In genomic region chr17:48908047-48908843, GRCh38 we compare ENCODE assay signal across 1 cellular context.
TF ChIP-seq lines count a peak whose summit lies in the region.

Gene UBE2Z, plus strand, starts transcription at chr17:48908407. Its CDS starts 97 bp downstream, at chr17:48908504.

TF ChIP-seq in K562, 482 proteins besides CTCF, POLR2A, EP300 and RAD21 (continued from another document and continues in another):
- TF ChIP-seq GABPB2 (CRISPR knock-in tag; conservative IDR thresholded peaks at IDR 0.05): no peak
- peak; percentile 61 for TF ChIP-seq CBX1 (IDR thresholded peaks at IDR 0.05; ENCODE audit: low read depth)
- TF ChIP-seq, protein P1, sequence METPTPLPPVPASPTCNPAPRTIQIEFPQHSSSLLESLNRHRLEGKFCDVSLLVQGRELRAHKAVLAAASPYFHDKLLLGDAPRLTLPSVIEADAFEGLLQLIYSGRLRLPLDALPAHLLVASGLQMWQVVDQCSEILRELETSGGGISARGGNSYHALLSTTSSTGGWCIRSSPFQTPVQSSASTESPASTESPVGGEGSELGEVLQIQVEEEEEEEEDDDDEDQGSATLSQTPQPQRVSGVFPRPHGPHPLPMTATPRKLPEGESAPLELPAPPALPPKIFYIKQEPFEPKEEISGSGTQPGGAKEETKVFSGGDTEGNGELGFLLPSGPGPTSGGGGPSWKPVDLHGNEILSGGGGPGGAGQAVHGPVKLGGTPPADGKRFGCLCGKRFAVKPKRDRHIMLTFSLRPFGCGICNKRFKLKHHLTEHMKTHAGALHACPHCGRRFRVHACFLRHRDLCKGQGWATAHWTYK (CRISPR knock-in tag; IDR thresholded peaks at IDR 0.05): no peak
- TF ChIP-seq EWSR1 (IDR thresholded peaks at IDR 0.05; ENCODE audit: borderline replicate concordance, low read depth, partially characterized antibody): no peak
- TF ChIP-seq, protein P2, sequence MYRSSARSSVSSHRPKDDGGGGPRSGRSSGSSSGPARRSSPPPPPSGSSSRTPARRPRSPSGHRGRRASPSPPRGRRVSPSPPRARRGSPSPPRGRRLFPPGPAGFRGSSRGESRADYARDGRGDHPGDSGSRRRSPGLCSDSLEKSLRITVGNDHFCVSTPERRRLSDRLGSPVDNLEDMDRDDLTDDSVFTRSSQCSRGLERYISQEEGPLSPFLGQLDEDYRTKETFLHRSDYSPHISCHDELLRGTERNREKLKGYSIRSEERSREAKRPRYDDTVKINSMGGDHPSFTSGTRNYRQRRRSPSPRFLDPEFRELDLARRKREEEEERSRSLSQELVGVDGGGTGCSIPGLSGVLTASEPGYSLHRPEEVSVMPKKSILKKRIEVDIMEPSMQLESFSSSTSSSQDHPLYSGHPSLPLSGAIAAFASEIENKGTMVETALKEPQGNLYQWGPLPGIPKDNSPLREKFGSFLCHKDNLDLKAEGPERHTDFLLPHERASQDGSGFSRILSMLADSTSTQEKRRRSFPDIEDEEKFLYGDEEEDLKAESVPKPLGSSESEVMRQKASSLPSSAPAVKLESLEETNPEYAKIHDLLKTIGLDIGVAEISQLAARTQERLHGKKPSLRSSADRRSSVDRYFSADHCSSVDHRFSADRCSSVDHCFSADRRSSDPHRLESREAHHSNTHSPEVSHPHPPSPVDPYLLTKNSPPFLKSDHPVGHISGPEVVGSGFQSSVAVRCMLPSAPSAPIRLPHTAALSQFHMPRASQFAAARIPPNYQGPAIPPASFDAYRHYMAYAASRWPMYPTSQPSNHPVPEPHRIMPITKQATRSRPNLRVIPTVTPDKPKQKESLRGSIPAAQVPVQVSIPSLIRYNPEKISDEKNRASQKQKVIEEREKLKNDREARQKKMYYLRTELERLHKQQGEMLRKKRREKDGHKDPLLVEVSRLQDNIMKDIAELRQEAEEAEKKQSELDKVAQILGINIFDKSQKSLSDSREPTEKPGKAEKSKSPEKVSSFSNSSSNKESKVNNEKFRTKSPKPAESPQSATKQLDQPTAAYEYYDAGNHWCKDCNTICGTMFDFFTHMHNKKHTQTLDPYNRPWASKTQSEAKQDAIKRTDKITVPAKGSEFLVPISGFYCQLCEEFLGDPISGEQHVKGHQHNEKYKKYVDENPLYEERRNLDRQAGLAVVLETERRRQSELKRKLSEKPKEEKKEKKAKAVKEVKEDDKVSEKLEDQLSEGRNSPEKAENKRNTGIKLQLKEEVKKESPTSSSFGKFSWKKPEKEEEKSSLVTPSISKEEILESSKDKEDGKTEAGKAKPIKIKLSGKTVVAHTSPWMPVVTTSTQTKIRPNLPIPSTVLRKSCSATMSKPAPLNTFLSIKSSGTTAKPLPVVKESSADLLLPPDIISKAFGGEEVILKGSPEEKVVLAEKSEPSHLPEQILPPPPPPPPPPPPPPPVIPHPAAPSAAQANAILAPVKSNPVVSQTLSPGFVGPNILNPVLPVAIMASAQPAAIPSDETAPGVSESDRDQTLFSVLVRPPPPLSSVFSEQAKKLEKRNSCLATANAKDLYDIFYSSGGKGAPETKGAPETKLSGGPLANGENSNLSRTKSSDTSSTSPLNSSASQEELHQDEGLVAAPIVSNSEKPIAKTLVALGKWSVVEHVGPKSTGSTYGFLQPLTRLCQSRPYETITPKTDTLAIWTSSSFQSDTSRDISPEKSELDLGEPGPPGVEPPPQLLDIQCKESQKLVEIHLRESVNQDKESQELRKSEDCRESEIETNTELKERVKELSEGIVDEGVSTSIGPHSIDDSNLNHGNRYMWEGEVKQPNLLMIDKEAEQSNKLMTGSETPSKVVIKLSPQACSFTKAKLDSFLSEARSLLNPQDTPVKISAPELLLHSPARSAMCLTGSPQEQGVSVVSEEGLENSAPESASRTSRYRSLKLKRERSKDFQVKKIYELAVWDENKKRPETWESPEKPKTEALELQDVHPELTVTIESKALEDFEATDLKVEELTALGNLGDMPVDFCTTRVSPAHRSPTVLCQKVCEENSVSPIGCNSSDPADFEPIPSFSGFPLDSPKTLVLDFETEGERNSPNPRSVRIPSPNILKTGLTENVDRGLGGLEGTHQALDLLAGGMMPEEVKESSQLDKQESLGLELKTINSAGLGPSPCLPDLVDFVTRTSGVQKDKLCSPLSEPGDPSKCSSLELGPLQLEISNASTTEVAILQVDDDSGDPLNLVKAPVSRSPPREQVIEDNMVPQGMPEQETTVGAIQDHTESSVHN (IDR thresholded peaks at IDR 0.05; ENCODE audit: borderline replicate concordance in 1 of 2, low read depth in 1 of 2): no peak
- no peak for TF ChIP-seq THRB (CRISPR knock-in tag; conservative IDR thresholded peaks at IDR 0.05)
- no peak for TF ChIP-seq CSDE1 (IDR thresholded peaks at IDR 0.05)
- TF ChIP-seq, protein P3, sequence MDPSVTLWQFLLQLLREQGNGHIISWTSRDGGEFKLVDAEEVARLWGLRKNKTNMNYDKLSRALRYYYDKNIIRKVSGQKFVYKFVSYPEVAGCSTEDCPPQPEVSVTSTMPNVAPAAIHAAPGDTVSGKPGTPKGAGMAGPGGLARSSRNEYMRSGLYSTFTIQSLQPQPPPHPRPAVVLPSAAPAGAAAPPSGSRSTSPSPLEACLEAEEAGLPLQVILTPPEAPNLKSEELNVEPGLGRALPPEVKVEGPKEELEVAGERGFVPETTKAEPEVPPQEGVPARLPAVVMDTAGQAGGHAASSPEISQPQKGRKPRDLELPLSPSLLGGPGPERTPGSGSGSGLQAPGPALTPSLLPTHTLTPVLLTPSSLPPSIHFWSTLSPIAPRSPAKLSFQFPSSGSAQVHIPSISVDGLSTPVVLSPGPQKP (CRISPR knock-in tag; IDR thresholded peaks at IDR 0.05): no peak
- TF ChIP-seq IRF9 (tag; IDR thresholded peaks at IDR 0.05): no peak
- TF ChIP-seq, protein P4, sequence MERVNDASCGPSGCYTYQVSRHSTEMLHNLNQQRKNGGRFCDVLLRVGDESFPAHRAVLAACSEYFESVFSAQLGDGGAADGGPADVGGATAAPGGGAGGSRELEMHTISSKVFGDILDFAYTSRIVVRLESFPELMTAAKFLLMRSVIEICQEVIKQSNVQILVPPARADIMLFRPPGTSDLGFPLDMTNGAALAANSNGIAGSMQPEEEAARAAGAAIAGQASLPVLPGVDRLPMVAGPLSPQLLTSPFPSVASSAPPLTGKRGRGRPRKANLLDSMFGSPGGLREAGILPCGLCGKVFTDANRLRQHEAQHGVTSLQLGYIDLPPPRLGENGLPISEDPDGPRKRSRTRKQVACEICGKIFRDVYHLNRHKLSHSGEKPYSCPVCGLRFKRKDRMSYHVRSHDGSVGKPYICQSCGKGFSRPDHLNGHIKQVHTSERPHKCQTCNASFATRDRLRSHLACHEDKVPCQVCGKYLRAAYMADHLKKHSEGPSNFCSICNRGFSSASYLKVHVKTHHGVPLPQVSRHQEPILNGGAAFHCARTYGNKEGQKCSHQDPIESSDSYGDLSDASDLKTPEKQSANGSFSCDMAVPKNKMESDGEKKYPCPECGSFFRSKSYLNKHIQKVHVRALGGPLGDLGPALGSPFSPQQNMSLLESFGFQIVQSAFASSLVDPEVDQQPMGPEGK (CRISPR knock-in tag; IDR thresholded peaks at IDR 0.05; ENCODE audit: borderline replicate concordance): no peak
- peak; percentile 62; the same call in 1 of the 2 replicates for TF ChIP-seq SIN3B (IDR thresholded peaks at IDR 0.05; ENCODE audit: low read depth)
- TF ChIP-seq THAP7 (CRISPR knock-in tag; IDR thresholded peaks at IDR 0.05): no peak
- TF ChIP-seq ZNF740 (CRISPR knock-in tag; IDR thresholded peaks at IDR 0.05): peak; percentile 86
- TF ChIP-seq ZNF740 (tag; IDR thresholded peaks at IDR 0.05): peak in 1 of 2 experiments; percentile 70; a peak in 1 of 4 replicates
- TF ChIP-seq ZNF766 (CRISPR knock-in tag; conservative IDR thresholded peaks at IDR 0.05): 0 out of 2 replicates have a peak, but pooled peaks have one; percentile 31
- TF ChIP-seq NFATC3 (IDR thresholded peaks at IDR 0.05): peak; percentile 60; the same call in 1 of the 2 replicates
- peak; percentile 72 for TF ChIP-seq DPF2 (IDR thresholded peaks at IDR 0.05)
- no peak for TF ChIP-seq RBM14 (IDR thresholded peaks at IDR 0.05; ENCODE audit: borderline replicate concordance, insufficient read depth, low read depth, low read length)
- no peak for TF ChIP-seq GTF2A2 (tag; IDR thresholded peaks at IDR 0.05)
- no peak for TF ChIP-seq CBX3 (IDR thresholded peaks at IDR 0.05; ENCODE audit: borderline replicate concordance in 1 of 2, low read length in 2 of 2)
- TF ChIP-seq, protein P5, sequence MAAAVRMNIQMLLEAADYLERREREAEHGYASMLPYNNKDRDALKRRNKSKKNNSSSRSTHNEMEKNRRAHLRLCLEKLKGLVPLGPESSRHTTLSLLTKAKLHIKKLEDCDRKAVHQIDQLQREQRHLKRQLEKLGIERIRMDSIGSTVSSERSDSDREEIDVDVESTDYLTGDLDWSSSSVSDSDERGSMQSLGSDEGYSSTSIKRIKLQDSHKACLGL (CRISPR knock-in tag; IDR thresholded peaks at IDR 0.05; ENCODE audit: borderline replicate concordance, poor library complexity, severe bottlenecking): no peak
- TF ChIP-seq CXXC5 (CRISPR knock-in tag; IDR thresholded peaks at IDR 0.05): peak; percentile 78
- no peak for TF ChIP-seq MECOM (CRISPR knock-in tag; IDR thresholded peaks at IDR 0.05)
- no peak for TF ChIP-seq KDM2B (CRISPR knock-in tag; IDR thresholded peaks at IDR 0.05)
- no peak for TF ChIP-seq WHSC1 (IDR thresholded peaks at IDR 0.05; ENCODE audit: low read length)
- TF ChIP-seq TBL1XR1 (IDR thresholded peaks at IDR 0.05; ENCODE audit: low read length in 2 of 2): no peak
- no peak; the same call in 1 of the 2 replicates for TF ChIP-seq MAFG (tag; conservative IDR thresholded peaks at IDR 0.05)
- TF ChIP-seq SRSF1 (IDR thresholded peaks at IDR 0.05; ENCODE audit: low read depth, low read length): no peak
- no peak for TF ChIP-seq ZNF780A (CRISPR knock-in tag; IDR thresholded peaks at IDR 0.05)
- TF ChIP-seq SP2 (IDR thresholded peaks at IDR 0.05; ENCODE audit: extremely low read depth, low read depth, low read length, poor library complexity, severe bottlenecking): peak; percentile 97
- TF ChIP-seq OTX1 (CRISPR knock-in tag; IDR thresholded peaks at IDR 0.05): peak; percentile 68; the same call in 1 of the 2 replicates
- TF ChIP-seq, protein P6, sequence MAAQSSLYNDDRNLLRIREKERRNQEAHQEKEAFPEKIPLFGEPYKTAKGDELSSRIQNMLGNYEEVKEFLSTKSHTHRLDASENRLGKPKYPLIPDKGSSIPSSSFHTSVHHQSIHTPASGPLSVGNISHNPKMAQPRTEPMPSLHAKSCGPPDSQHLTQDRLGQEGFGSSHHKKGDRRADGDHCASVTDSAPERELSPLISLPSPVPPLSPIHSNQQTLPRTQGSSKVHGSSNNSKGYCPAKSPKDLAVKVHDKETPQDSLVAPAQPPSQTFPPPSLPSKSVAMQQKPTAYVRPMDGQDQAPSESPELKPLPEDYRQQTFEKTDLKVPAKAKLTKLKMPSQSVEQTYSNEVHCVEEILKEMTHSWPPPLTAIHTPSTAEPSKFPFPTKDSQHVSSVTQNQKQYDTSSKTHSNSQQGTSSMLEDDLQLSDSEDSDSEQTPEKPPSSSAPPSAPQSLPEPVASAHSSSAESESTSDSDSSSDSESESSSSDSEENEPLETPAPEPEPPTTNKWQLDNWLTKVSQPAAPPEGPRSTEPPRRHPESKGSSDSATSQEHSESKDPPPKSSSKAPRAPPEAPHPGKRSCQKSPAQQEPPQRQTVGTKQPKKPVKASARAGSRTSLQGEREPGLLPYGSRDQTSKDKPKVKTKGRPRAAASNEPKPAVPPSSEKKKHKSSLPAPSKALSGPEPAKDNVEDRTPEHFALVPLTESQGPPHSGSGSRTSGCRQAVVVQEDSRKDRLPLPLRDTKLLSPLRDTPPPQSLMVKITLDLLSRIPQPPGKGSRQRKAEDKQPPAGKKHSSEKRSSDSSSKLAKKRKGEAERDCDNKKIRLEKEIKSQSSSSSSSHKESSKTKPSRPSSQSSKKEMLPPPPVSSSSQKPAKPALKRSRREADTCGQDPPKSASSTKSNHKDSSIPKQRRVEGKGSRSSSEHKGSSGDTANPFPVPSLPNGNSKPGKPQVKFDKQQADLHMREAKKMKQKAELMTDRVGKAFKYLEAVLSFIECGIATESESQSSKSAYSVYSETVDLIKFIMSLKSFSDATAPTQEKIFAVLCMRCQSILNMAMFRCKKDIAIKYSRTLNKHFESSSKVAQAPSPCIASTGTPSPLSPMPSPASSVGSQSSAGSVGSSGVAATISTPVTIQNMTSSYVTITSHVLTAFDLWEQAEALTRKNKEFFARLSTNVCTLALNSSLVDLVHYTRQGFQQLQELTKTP (IDR thresholded peaks at IDR 0.05; ENCODE audit: low read depth in 1 of 2, partially characterized antibody in 2 of 2): peak; percentile 35 to 75
- no peak for TF ChIP-seq ZNF449 (CRISPR knock-in tag; IDR thresholded peaks at IDR 0.05)
